In genomic region chr15:55196011-55196410, GRCh38 we compare ENCODE assay signal across 8 cellular contexts. TPM values are rescaled to one million over a fixed set of nuclear protein-coding genes. Genes with fewer than 3 reads are reported as not detected.
DNase-seq lines count a peak whose midpoint lies in the region; ATAC-seq, FAIRE-seq and TF ChIP-seq lines count a peak whose summit lies in the region.

No MANE protein-coding gene starts in this region.

- peaks cover 8 to 14% of the 10 kb centered on the region in 2 donors for H3K4me1 ChIP-seq in kidney (ENCODE audit: control insufficient read depth in 1 of 2, insufficient read depth in 1 of 2, low read depth in 1 of 2, low read length in 2 of 2)
- H3K4me1 ChIP-seq in thymus (ENCODE audit: control insufficient read depth, insufficient read depth, low read length), result peaks cover 13% of the 10 kb centered on the region

- ATAC-seq in HG03460 (IDR thresholded peaks at IDR 0.05; ENCODE audit: unreplicated experiment), result no peak

- H3K9me3 ChIP-seq in WERI-Rb-1 (ENCODE audit: severe bottlenecking) (no peaks in the 10 kb centered on the region), kidney (ENCODE audit: control insufficient read depth in 1 of 2, low read length in 2 of 2) (no peaks in the 10 kb centered on the region), thymus (ENCODE audit: control insufficient read depth) (no peaks in the 10 kb centered on the region)

- H3K9ac ChIP-seq in kidney (ENCODE audit: low read length in 2 of 2), result peak overlapping the region; percentile 91 to 97

- intact Hi-C loops in kidney (cut with DNase I), result no loop called here

- TF ChIP-seq CTCF in WERI-Rb-1 (IDR thresholded peaks at IDR 0.05; ENCODE audit: low read depth, low read length), result no peak
- no peak for TF ChIP-seq CTCF in kidney (IDR thresholded peaks at IDR 0.05; ENCODE audit: borderline replicate concordance, extremely low read depth, insufficient read depth)

- WGBS in thymus, result 2% methylated on average over 9 of the region's 9 CpGs

- peak overlapping the region; percentile 91 for H3K4me3 ChIP-seq in WERI-Rb-1 (ENCODE audit: low read depth, low read length)
- peak overlapping the region; percentile 91 to 93 for H3K4me3 ChIP-seq in kidney (ENCODE audit: low read length in 2 of 2)
- H3K4me3 ChIP-seq in thymus (ENCODE audit: low read length), result peak overlapping the region; percentile 80

- H3K27me3 ChIP-seq in WERI-Rb-1 (ENCODE audit: insufficient read depth, low read depth, severe bottlenecking) (no peaks in the 10 kb centered on the region), thymus (ENCODE audit: control insufficient read depth, insufficient read depth) (no peaks in the 10 kb centered on the region)

- H3K27ac ChIP-seq in WERI-Rb-1 (peak overlapping the region; percentile 90), kidney (ENCODE audit: low read depth in 2 of 2, low read length in 2 of 2) (peak overlapping the region; percentile 90 to 91), thymus (ENCODE audit: low read depth) (peak overlapping the region; percentile 89)

- H3K36me3 ChIP-seq in WERI-Rb-1, result peaks cover 30% of the 10 kb centered on the region
- peaks cover 0 to 3% of the 10 kb centered on the region in 2 donors for H3K36me3 ChIP-seq in kidney (ENCODE audit: control insufficient read depth in 1 of 2, insufficient read depth in 2 of 2, low read length in 2 of 2)
- H3K36me3 ChIP-seq in thymus (ENCODE audit: control insufficient read depth, insufficient read depth), result peaks cover 4% of the 10 kb centered on the region

- in situ Hi-C loops in G401 (cut with HindIII; ENCODE audit: low sequenced_read_pairs), result no loop called here

- no peak for FAIRE-seq in kidney (lab: Jason Lieb, UNC)

- peak; percentile 0 for DNase-seq in NCI-H146 treated with DMSO at 0.1 percent for 48 hours (lab: John Stamatoyannopoulos, UW; ENCODE audit: unreplicated experiment)
- no peak for DNase-seq in NCI-H146 (lab: John Stamatoyannopoulos, UW)
- no peak for DNase-seq in WERI-Rb-1
- no peak for DNase-seq in kidney
- DNase-seq in G401 (ENCODE audit: low spot score), result no peak
- DNase-seq in activated T-cell treated with anti-CD3 and anti-CD28 coated beads, Interleukin-2, amount 50 U/mL, for 48 hours, result no peak

RNA-seq across cellular contexts. Expression of gene RSL24D1, which starts 0.7 kb away (rescaled TPM):
- 60.4 TPM for total RNA-seq in kidney
- polyA plus RNA-seq in kidney (ENCODE audit: insufficient read depth, low read depth, low replicate concordance) (52.7 TPM), thymus (131 TPM)
- 136 and 152 TPM in 2 replicates for total RNA-seq in G401 (2014; rRNA removed; shearing (Covaris generic))
